Comparison of ENCODE assay signal across 8 cellular contexts in the genomic region with DNA sequence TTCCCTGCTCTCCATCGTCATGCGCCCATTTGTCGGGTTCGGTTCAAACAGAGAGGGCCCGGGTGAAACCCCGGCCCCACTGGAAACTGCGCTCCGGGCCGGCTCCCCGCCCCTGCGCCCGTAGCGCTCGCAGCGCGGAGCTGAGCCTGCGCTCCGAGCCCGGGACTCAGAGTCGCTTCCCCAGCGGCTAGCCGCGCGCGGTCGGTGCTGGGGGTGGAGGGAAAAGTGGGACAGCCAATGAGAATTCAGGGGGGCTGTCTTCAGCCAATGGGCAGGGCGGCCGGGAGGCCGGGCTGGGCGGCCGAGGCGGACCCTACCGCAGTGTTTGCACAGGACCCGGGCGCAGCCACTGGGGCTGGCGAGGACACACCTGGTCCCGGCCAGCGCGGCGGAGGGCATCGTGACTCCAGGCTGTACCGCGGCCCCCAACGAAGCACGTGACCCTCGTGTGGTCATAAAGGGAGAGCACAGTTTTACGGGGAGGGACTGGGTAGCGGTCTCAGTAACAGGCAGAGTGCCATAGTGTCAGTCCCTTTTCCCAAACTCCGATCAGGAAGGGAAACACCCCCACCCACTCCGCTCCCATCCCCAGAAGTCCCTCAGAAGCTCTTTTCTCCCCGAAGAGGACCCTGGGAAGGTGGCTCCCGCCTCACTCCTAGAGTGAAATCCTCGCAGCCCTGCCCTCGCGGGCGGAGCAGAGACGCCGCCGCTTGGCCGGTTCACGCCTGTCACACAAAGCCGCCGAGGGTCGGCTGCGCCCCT. TPM values are rescaled to one million over a fixed set of nuclear protein-coding genes. Genes with fewer than 3 reads are reported as not detected.
A peak's percentile ranks its signal among the peaks of the same experiment; 100 is the strongest.
DNase-seq lines count a peak whose midpoint lies in the region.

A gene (minus strand): TSS at position 174 of the 762 bp plus-strand sequence. CDS start 153 bp downstream, at position 21.

- H3K4me3 ChIP-seq in MG63 (peak within 1 kb of the TSS; percentile 56), SJSA1 (peak within 1 kb of the TSS; percentile 53), thymus (ENCODE audit: low read length) (peak within 1 kb of the TSS; percentile 71)

- DNase-seq in GM04504 (ENCODE audit: low read depth), result peak; percentile 64
- peak; percentile 92 for DNase-seq in HCEC 1CT
- peak; percentile 89 for DNase-seq in MG63
- DNase-seq in SJSA1 (ENCODE audit: low read depth in 1 of 2, low spot score in 2 of 2), result peak; percentile 88 to 90
- DNase-seq in activated naive CD4-positive, alpha-beta T cell treated with anti-CD3 and anti-CD28 coated beads, Interleukin-2, amount 10 ng/mL, durations not matched to agents 7 days and 5 days, result peak; percentile 88
- peak; percentile 88 for DNase-seq in globus pallidus (ENCODE audit: low spot score)
- peak; percentile 90 for DNase-seq in occipital lobe (lab: John Stamatoyannopoulos, UW)

- H3K27me3 Mint-ChIP-seq in activated naive CD4-positive, alpha-beta T cell treated with anti-CD3 and anti-CD28 coated beads, Interleukin-2, amount 10 ng/mL, durations not matched to agents 7 days and 5 days, result no peaks in the 10 kb centered on the region

- H3K36me3 ChIP-seq in MG63 (no peaks in the 10 kb centered on the region), SJSA1 (peaks cover 12% of the 10 kb centered on the region; the same call in 1 of the 2 replicates), thymus (ENCODE audit: control insufficient read depth, insufficient read depth) (no peaks in the 10 kb centered on the region)

- peak within 1 kb of the TSS; percentile 79 for H3K27ac Mint-ChIP-seq in activated naive CD4-positive, alpha-beta T cell treated with anti-CD3 and anti-CD28 coated beads, Interleukin-2, amount 10 ng/mL, durations not matched to agents 7 days and 5 days

- H3K27me3 ChIP-seq in MG63 (peaks cover 9% of the 10 kb centered on the region), SJSA1 (replicated peaks) (no peaks in the 10 kb centered on the region), thymus (ENCODE audit: control insufficient read depth, insufficient read depth) (peaks cover 40% of the 10 kb centered on the region)

- CTCF ChIA-PET in activated naive CD4-positive, alpha-beta T cell treated with anti-CD3 and anti-CD28 coated beads, Interleukin-2, amount 10 ng/mL, durations not matched to agents 7 days and 5 days (lab: Charles Lee), result interaction anchor here (0.6 to 4.8 kb wide), 7 partner anchors 8 to 231 kb away, joined by 3 to 26 read pairs (median 9); no protein-coding TSS in a partner anchor

- H3K9me3 ChIP-seq in MG63, result no peaks in the 10 kb centered on the region
- H3K9me3 ChIP-seq in SJSA1 (replicated peaks), result no peaks in the 10 kb centered on the region
- H3K9me3 ChIP-seq in thymus (ENCODE audit: control insufficient read depth), result no peaks in the 10 kb centered on the region

- peak within 1 kb of the TSS; percentile 77 for H3K4me3 Mint-ChIP-seq in activated naive CD4-positive, alpha-beta T cell treated with anti-CD3 and anti-CD28 coated beads, Interleukin-2, amount 10 ng/mL, durations not matched to agents 7 days and 5 days

- no peaks in the 10 kb centered on the region for H3K9me3 Mint-ChIP-seq in activated naive CD4-positive, alpha-beta T cell treated with anti-CD3 and anti-CD28 coated beads, Interleukin-2, amount 10 ng/mL, durations not matched to agents 7 days and 5 days

- peaks cover 77% of the 10 kb centered on the region for H3K4me1 ChIP-seq in SJSA1 (replicated peaks)
- H3K4me1 ChIP-seq in thymus (ENCODE audit: control insufficient read depth, insufficient read depth, low read length), result peaks cover 15% of the 10 kb centered on the region

- peaks cover 1% of the 10 kb centered on the region for H3K36me3 Mint-ChIP-seq in activated naive CD4-positive, alpha-beta T cell treated with anti-CD3 and anti-CD28 coated beads, Interleukin-2, amount 10 ng/mL, durations not matched to agents 7 days and 5 days

- peaks cover 23% of the 10 kb centered on the region for H3K4me1 Mint-ChIP-seq in activated naive CD4-positive, alpha-beta T cell treated with anti-CD3 and anti-CD28 coated beads, Interleukin-2, amount 10 ng/mL, durations not matched to agents 7 days and 5 days

- H3K27ac ChIP-seq in SJSA1 (peak within 1 kb of the TSS; percentile 9; the same call in 1 of the 2 replicates), thymus (ENCODE audit: low read depth) (peak within 1 kb of the TSS; percentile 76)

- under 1% methylated on average over 65 of the region's 65 CpGs for WGBS in thymus

RNA-seq across cellular contexts. Expression of the gene that starts here (rescaled TPM):
- total RNA-seq in MG63 (2014; rRNA removed; shearing (Covaris generic); ENCODE audit: low replicate concordance), result 1.1 TPM in 2 replicates
- 3.4 and 5.4 TPM in 2 replicates for total RNA-seq in SJSA1 (2014; rRNA removed; shearing (Covaris generic))
- total RNA-seq in occipital lobe, result 0.94 TPM
- polyA plus RNA-seq in thymus, result 1.5 TPM

Comparison
In these comparisons a context has a peak if more than half of its experiments do, and no peak if none do; other contexts are left out.
1. Peak in every context shown above with its lines: DNase-seq, H3K4me3 ChIP-seq and H3K27ac ChIP-seq.
2. Peak in DNase-seq in occipital lobe; RNA of the gene not detected or under 1 TPM.